In the genomic region with DNA sequence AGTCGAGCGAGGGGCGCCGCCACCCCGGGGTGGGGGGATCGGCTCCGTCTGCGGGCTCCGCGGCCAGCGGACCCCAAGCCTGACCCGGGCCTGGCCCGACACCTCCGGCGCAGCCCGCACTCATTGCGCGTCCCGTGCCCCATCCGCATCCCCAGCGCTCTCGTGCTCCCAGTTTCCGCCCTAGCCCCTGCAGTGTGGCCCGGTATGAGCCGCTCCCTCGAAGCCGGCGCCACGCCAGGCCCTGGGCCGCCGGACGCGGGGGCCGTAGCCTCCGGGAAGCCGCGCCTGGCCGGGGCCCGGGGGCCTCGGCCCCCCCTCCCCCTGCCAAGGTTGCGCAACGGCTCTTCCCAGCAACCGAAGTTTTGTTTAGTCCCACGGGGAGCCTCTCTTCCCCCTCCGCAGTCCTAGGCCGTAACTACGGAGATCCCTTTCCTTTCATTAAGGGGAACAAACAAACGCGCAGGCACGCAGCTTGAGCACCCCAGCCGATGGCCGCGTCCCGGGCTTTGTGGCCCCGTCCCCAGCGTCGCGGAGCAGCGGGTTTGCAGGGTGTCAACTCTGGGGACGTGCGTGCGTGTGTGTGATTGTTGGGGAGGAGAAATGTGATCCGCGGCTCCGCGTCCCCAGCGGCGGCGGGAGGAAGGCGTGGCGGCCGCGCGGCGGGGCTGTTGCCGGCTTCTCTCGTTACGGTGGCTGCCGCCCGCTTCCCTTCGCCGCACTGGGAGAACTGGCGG, we compare ENCODE assay signal across 8 cellular contexts. TPM values are rescaled to one million over a fixed set of nuclear protein-coding genes. Genes with fewer than 3 reads are reported as not detected.
A peak's percentile ranks its signal among the peaks of the same experiment; 100 is the strongest.
DNase-seq lines count a peak whose midpoint lies in the region; ATAC-seq and TF ChIP-seq lines count a peak whose summit lies in the region.

No MANE protein-coding gene starts in this region.

- TF ChIP-seq EP300 in neural cell (conservative IDR thresholded peaks at IDR 0.05; ENCODE audit: poor library complexity, severe bottlenecking), result no peak

- no peaks in the 10 kb centered on the region for H3K36me3 ChIP-seq in KOPT-K1 (ENCODE audit: insufficient read depth, low read length)
- no peaks in the 10 kb centered on the region for H3K36me3 ChIP-seq in RWPE2 (ENCODE audit: low read depth)
- no peaks in the 10 kb centered on the region for H3K36me3 ChIP-seq in neural cell (ENCODE audit: insufficient read depth, low read length)

- peaks cover 12% of the 10 kb centered on the region for H3K4me1 ChIP-seq in RWPE2 (ENCODE audit: insufficient read depth, poor library complexity, severe bottlenecking)

- H3K27me3 Mint-ChIP-seq in stimulated activated naive CD8-positive, alpha-beta T cell treated with anti-CD3 and anti-CD28 coated beads, Interleukin-15, amount 100 ng/mL, for 72 hours, result no peaks in the 10 kb centered on the region

- H3K27ac Mint-ChIP-seq in stimulated activated naive CD8-positive, alpha-beta T cell treated with anti-CD3 and anti-CD28 coated beads, Interleukin-15, amount 100 ng/mL, for 72 hours, result peak overlapping the region; percentile 98 to 99

- H3K79me2 ChIP-seq in neural cell (replicated peaks; ENCODE audit: insufficient read depth, low read length), result peaks cover 41% of the 10 kb centered on the region

- peak; percentile 48 for TF ChIP-seq RAD21 in neural cell (conservative IDR thresholded peaks at IDR 0.05)

- H3K4me3 Mint-ChIP-seq in stimulated activated naive CD8-positive, alpha-beta T cell treated with anti-CD3 and anti-CD28 coated beads, Interleukin-15, amount 100 ng/mL, for 72 hours, result peak overlapping the region; percentile 94 to 99

- peak overlapping the region; percentile 89 for H2AFZ ChIP-seq in neural cell (ENCODE audit: low read depth, low read length)

- peak; percentile 29 for ATAC-seq in GM21786 (IDR thresholded peaks at IDR 0.05; ENCODE audit: unreplicated experiment)
- peak; percentile 63 for ATAC-seq in RWPE2 (ENCODE audit: low read depth)
- peak; percentile 72 for ATAC-seq in stimulated activated naive CD8-positive, alpha-beta T cell treated with anti-CD3 and anti-CD28 coated beads, Interleukin-15, amount 100 ng/mL, for 72 hours

- TF ChIP-seq CTCF in RWPE2 (IDR thresholded peaks at IDR 0.05; ENCODE audit: poor library complexity, severe bottlenecking) (no peak), neural cell (IDR thresholded peaks at IDR 0.05; ENCODE audit: poor library complexity, severe bottlenecking) (peak; percentile 60)

- H3F3A ChIP-seq in neural cell (ENCODE audit: insufficient read depth, low read length, poor library complexity, severe bottlenecking), result peaks cover 6% of the 10 kb centered on the region

- peak overlapping the region; percentile 97 for H3K27ac ChIP-seq in KOPT-K1 (ENCODE audit: low read depth, low read length, poor library complexity, severe bottlenecking)
- peak overlapping the region; percentile 97 for H3K27ac ChIP-seq in RWPE2 (ENCODE audit: poor library complexity, severe bottlenecking)
- peak overlapping the region; percentile 97 for H3K27ac ChIP-seq in neural cell (ENCODE audit: low read length)

- peak; percentile 81 for DNase-seq in Daoy (ENCODE audit: low read depth)
- DNase-seq in RWPE2 (ENCODE audit: low spot score), result no peak
- DNase-seq in activated effector memory CD4-positive, alpha-beta T cell treated with Interleukin-2 at 50 U/mL for 16 hours, result peak; percentile 66
- DNase-seq in fibroblast of the conjunctiva (ENCODE audit: low read depth), result peak; percentile 89
- peak; percentile 77 to 83 for DNase-seq in stimulated activated naive CD8-positive, alpha-beta T cell treated with anti-CD3 and anti-CD28 coated beads, Interleukin-15, amount 100 ng/mL, for 72 hours

- peaks cover 3% of the 10 kb centered on the region for H4K20me1 ChIP-seq in neural cell (ENCODE audit: insufficient read depth)

- peak overlapping the region; percentile 99 for H3K9ac ChIP-seq in neural cell (ENCODE audit: low read length)

- H3K27me3 ChIP-seq in RWPE2 (ENCODE audit: insufficient read depth, poor library complexity, severe bottlenecking) (no peaks in the 10 kb centered on the region), neural cell (ENCODE audit: insufficient read depth, low read depth, low read length) (no peaks in the 10 kb centered on the region)

- H3K4me1 Mint-ChIP-seq in stimulated activated naive CD8-positive, alpha-beta T cell treated with anti-CD3 and anti-CD28 coated beads, Interleukin-15, amount 100 ng/mL, for 72 hours, result peaks cover 44% of the 10 kb centered on the region

- no peaks in the 10 kb centered on the region for H3K9me2 ChIP-seq in neural cell (ENCODE audit: insufficient read depth, low read length)

- no peaks in the 10 kb centered on the region for H3K9me3 ChIP-seq in KOPT-K1 (ENCODE audit: insufficient read depth, low read length, poor library complexity, severe bottlenecking)
- H3K9me3 ChIP-seq in RWPE2 (ENCODE audit: severe bottlenecking), result no peaks in the 10 kb centered on the region
- H3K9me3 ChIP-seq in neural cell (ENCODE audit: low read length), result no peaks in the 10 kb centered on the region

- H3K4me2 ChIP-seq in neural cell (ENCODE audit: low read length), result peak overlapping the region; percentile 90

- H3K9me3 Mint-ChIP-seq in stimulated activated naive CD8-positive, alpha-beta T cell treated with anti-CD3 and anti-CD28 coated beads, Interleukin-15, amount 100 ng/mL, for 72 hours, result no peaks in the 10 kb centered on the region

- peak overlapping the region; percentile 82 for H3K4me3 ChIP-seq in RWPE2 (ENCODE audit: severe bottlenecking)
- H3K4me3 ChIP-seq in neural cell (ENCODE audit: low read length), result peak overlapping the region; percentile 76

TF ChIP-seq in neural cell, 6 proteins besides CTCF, POLR2A, EP300 and RAD21:
- TF ChIP-seq SMC3 (conservative IDR thresholded peaks at IDR 0.05; ENCODE audit: poor library complexity) (peak; percentile 42), TAF1 (IDR thresholded peaks at IDR 0.05; ENCODE audit: low read depth) (peak; percentile 47), EZH2 (IDR thresholded peaks at IDR 0.05; ENCODE audit: borderline replicate concordance, insufficient read depth, low read length, poor library complexity, severe bottlenecking) (no peak), MXI1 (conservative IDR thresholded peaks at IDR 0.05; ENCODE audit: poor library complexity, severe bottlenecking) (peak; percentile 90), POLR2AphosphoS5 (IDR thresholded peaks at IDR 0.05) (peak; percentile 83)

RNA-seq across cellular contexts. Expression of gene HIPK3, which starts 0.9 kb away (rescaled TPM):
- 37.0 and 39.0 TPM in 2 replicates for total RNA-seq in Daoy (2014; rRNA removed; shearing (Covaris generic))
- 12.4 and 25.5 TPM in 2 replicates for polyA plus RNA-seq in neural cell
- 214 and 225 TPM in 2 replicates for polyA minus RNA-seq in neural cell
